In genomic region chr9:90580576-90580975, GRCh38 we compare ENCODE assay signal across 26 cellular contexts.
"Had no signal": no experiment of that assay in that cellular context is flagged by ENCODE, and none has a peak within 500 bp of the region (broad histone marks: within the 10 kb centered on the region; RNA-seq: fewer than 3 reads in every experiment).

No MANE protein-coding gene starts in this region.

- H3K27me3 ChIP-seq: foreskin keratinocyte, gastroesophageal sphincter, right lobe of liver, stomach, thyroid gland had no signal

- H3K9me3 Mint-ChIP-seq: immature natural killer cell; naive B cell; natural killer cell treated with Interleukin-12 subunit alpha and Interleukin-12 subunit beta and Interleukin-15 and Interleukin-18, amount 100 ng/mL, for 72 hours; neural crest cell; stimulated activated effector memory CD8-positive, alpha-beta T cell treated with anti-CD3 and anti-CD28 coated beads, Interleukin-12 subunit alpha, Interleukin-12 subunit beta, amount 100 ng/mL, for 72 hours had no signal

- DNase-seq: cortex of kidney; effector memory CD8-positive, alpha-beta T cell; foreskin keratinocyte; hypothalamus; immature natural killer cell; islet precursor cell; kidney glomerular epithelial cell; left ventricle myocardium superior; lower lobe of right lung; mucosa of descending colon; naive B cell; right lobe of liver; stimulated activated CD4-positive, alpha-beta T cell treated with anti-CD3 and anti-CD28 coated beads, Interleukin-12 subunit alpha, Interleukin-12 subunit beta, amount 100 ng/mL, for 4 hours; stimulated activated CD4-positive, alpha-beta T cell treated with anti-CD3 and anti-CD28 coated beads, Interleukin-1b, Interleukin-23, amount 100 ng/mL, for 48 hours; stimulated activated CD4-positive, alpha-beta T cell treated with anti-CD3 and anti-CD28 coated beads, Interleukin-4, amount 100 ng/mL, for 1 hour; stimulated activated naive CD4-positive, alpha-beta T cell treated with Interleukin-2 at 50 U/mL for 16 hours; stomach; thyroid gland had no signal

- H3K4me3 Mint-ChIP-seq: effector memory CD8-positive, alpha-beta T cell; immature natural killer cell; natural killer cell treated with Interleukin-12 subunit alpha and Interleukin-12 subunit beta and Interleukin-15 and Interleukin-18, amount 100 ng/mL, for 72 hours; neural crest cell; stimulated activated effector memory CD8-positive, alpha-beta T cell treated with anti-CD3 and anti-CD28 coated beads, Interleukin-12 subunit alpha, Interleukin-12 subunit beta, amount 100 ng/mL, for 72 hours had no signal

- H3K36me3 ChIP-seq: gastroesophageal sphincter, lower lobe of right lung, right lobe of liver, stomach, thyroid gland had no signal

- H3K9ac ChIP-seq: parathyroid adenoma had no signal

- H3K36me3 Mint-ChIP-seq: immature natural killer cell; naive B cell; natural killer cell treated with Interleukin-12 subunit alpha and Interleukin-12 subunit beta and Interleukin-15 and Interleukin-18, amount 100 ng/mL, for 72 hours; stimulated activated effector memory CD8-positive, alpha-beta T cell treated with anti-CD3 and anti-CD28 coated beads, Interleukin-12 subunit alpha, Interleukin-12 subunit beta, amount 100 ng/mL, for 72 hours had no signal

- H3K4me1 Mint-ChIP-seq: immature natural killer cell; naive B cell; stimulated activated effector memory CD8-positive, alpha-beta T cell treated with anti-CD3 and anti-CD28 coated beads, Interleukin-12 subunit alpha, Interleukin-12 subunit beta, amount 100 ng/mL, for 72 hours had no signal

- H3K4me2 ChIP-seq: smooth muscle cell had no signal

- H3K27ac Mint-ChIP-seq: effector memory CD8-positive, alpha-beta T cell; immature natural killer cell; naive B cell; natural killer cell treated with Interleukin-12 subunit alpha and Interleukin-12 subunit beta and Interleukin-15 and Interleukin-18, amount 100 ng/mL, for 72 hours; progenitor cell of endocrine pancreas; stimulated activated effector memory CD8-positive, alpha-beta T cell treated with anti-CD3 and anti-CD28 coated beads, Interleukin-12 subunit alpha, Interleukin-12 subunit beta, amount 100 ng/mL, for 72 hours had no signal

- H2AFZ ChIP-seq: parathyroid adenoma had no signal

- H3K9me3 ChIP-seq: gastroesophageal sphincter, lower lobe of right lung, mucosa of descending colon, right lobe of liver, stomach, thyroid gland had no signal

- FAIRE-seq: endometrium had no signal

- H3K27me3 Mint-ChIP-seq: progenitor cell of endocrine pancreas had no signal

- H3K27ac ChIP-seq: foreskin keratinocyte, gastroesophageal sphincter, lower lobe of right lung, parathyroid adenoma, right lobe of liver, stomach, thyroid gland had no signal

- H3K4me1 ChIP-seq: foreskin keratinocyte, gastroesophageal sphincter, lower lobe of right lung, right lobe of liver, stomach, thyroid gland had no signal

- H3K79me2 ChIP-seq: parathyroid adenoma had no signal

- H3K4me3 ChIP-seq: gastroesophageal sphincter, lower lobe of right lung, mucosa of descending colon, right lobe of liver, smooth muscle cell, stomach, thyroid gland had no signal
